1 cellular context compared by ENCODE assay signal in genomic region chr4:184268574-184269160, GRCh38.
TF ChIP-seq lines count a peak whose summit lies in the region.

No MANE protein-coding gene starts in this region.

TF ChIP-seq in A549, 52 proteins besides CTCF, POLR2A, EP300 and RAD21 (continued from another document):
- no peak for TF ChIP-seq E2F6 (IDR thresholded peaks at IDR 0.05; ENCODE audit: borderline replicate concordance, low read depth)
- no peak for TF ChIP-seq FOSB (CRISPR knock-in tag; IDR thresholded peaks at IDR 0.05)
- no peak for TF ChIP-seq TFCP2L1 (CRISPR knock-in tag; IDR thresholded peaks at IDR 0.05)
- TF ChIP-seq TP53 (CRISPR knock-in tag; IDR thresholded peaks at IDR 0.05): no peak
- no peak for TF ChIP-seq FOSL2 (IDR thresholded peaks at IDR 0.05)
- no peak for TF ChIP-seq FOSL2 (CRISPR knock-in tag; IDR thresholded peaks at IDR 0.05)
